2 cellular contexts compared by ENCODE assay signal in the genomic region with DNA sequence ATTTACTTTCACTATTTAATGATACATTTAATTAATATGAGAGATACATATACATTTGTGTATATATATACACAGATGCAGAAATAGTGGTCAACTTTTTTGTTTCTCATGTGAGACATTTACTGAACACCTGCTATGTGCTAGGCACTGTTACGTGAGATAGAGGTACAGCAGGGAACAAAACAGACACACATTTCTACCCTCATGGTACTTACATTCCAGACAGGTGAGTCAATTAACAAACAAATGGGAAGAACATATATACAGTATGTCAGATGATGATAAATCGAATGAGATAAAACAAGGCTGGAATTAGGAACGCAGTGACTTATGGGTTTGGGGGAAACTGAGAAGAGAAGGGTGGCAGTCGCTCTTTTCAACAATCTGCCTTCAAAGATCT.
TF ChIP-seq lines count a peak whose summit lies in the region.

No MANE protein-coding gene starts in this region.

TF ChIP-seq in IMR-90, 13 proteins besides CTCF, POLR2A, EP300 and RAD21:
- no peak for TF ChIP-seq MAFK (IDR thresholded peaks at IDR 0.05; ENCODE audit: low read depth, low read length)
- TF ChIP-seq BHLHE40 (IDR thresholded peaks at IDR 0.05; ENCODE audit: low read depth, low read length): no peak
- TF ChIP-seq CEBPB (IDR thresholded peaks at IDR 0.05; ENCODE audit: low read depth, low read length): no peak
- no peak for TF ChIP-seq RFX5 (IDR thresholded peaks at IDR 0.05; ENCODE audit: low read depth, low read length)
- TF ChIP-seq, protein P1, sequence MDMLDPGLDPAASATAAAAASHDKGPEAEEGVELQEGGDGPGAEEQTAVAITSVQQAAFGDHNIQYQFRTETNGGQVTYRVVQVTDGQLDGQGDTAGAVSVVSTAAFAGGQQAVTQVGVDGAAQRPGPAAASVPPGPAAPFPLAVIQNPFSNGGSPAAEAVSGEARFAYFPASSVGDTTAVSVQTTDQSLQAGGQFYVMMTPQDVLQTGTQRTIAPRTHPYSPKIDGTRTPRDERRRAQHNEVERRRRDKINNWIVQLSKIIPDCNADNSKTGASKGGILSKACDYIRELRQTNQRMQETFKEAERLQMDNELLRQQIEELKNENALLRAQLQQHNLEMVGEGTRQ (IDR thresholded peaks at IDR 0.05; ENCODE audit: low read depth, low read length): no peak
- no peak for TF ChIP-seq MAZ (IDR thresholded peaks at IDR 0.05; ENCODE audit: borderline replicate concordance, low read depth, low read length)

TF ChIP-seq in endothelial cell of umbilical vein, 7 proteins besides CTCF, POLR2A, EP300 and RAD21:
- no peak for TF ChIP-seq GATA2 (IDR thresholded peaks at IDR 0.05; ENCODE audit: insufficient read depth, insufficient read length, low read depth, low read length)
- no peak for TF ChIP-seq EZH2 (IDR thresholded peaks at IDR 0.05; ENCODE audit: borderline replicate concordance, low read depth, low read length, severe bottlenecking)
- TF ChIP-seq MYC (IDR thresholded peaks at IDR 0.05; ENCODE audit: low read depth, low read length): no peak
- no peak for TF ChIP-seq POLR2AphosphoS5 (IDR thresholded peaks at IDR 0.05; ENCODE audit: insufficient read depth, low read depth, low read length)
- no peak for TF ChIP-seq JUN (IDR thresholded peaks at IDR 0.05; ENCODE audit: borderline replicate concordance, insufficient read depth, insufficient read length, low read depth)
- TF ChIP-seq FOS (IDR thresholded peaks at IDR 0.05; ENCODE audit: borderline replicate concordance, insufficient read depth, low read length): no peak
- TF ChIP-seq, protein P2, sequence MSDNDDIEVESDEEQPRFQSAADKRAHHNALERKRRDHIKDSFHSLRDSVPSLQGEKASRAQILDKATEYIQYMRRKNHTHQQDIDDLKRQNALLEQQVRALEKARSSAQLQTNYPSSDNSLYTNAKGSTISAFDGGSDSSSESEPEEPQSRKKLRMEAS (IDR thresholded peaks at IDR 0.05; ENCODE audit: insufficient read depth, insufficient read length): no peak
TF ChIP-seq in endothelial cell of umbilical vein: peak in this region for 0.
